In genomic region chr16:84730406-84731106, GRCh38 we compare ENCODE assay signal across 9 cellular contexts. TPM values are rescaled to one million over a fixed set of nuclear protein-coding genes. Genes with fewer than 3 reads are reported as not detected.
DNase-seq lines count a peak whose midpoint lies in the region; ATAC-seq and TF ChIP-seq lines count a peak whose summit lies in the region.
"Had no signal": no experiment of that assay in that cellular context is flagged by ENCODE, and none has a peak within 500 bp of the region (broad histone marks: within the 10 kb centered on the region; RNA-seq: fewer than 3 reads in every experiment).

No MANE protein-coding gene starts in this region.

- H3K27ac ChIP-seq in A673 (ENCODE audit: low read depth, low read length, poor library complexity, severe bottlenecking) (peak overlapping the region; percentile 74), RWPE1 (peak overlapping the region; percentile 92), suprapubic skin (peak overlapping the region; percentile 68)
- H3K27ac ChIP-seq: ovary had no signal

- DNase-seq in A673 (ENCODE audit: low spot score) (peak; percentile 88), GDM1 (lab: John Stamatoyannopoulos, UW) (peak; percentile 8), RWPE1 (ENCODE audit: low spot score) (peak; percentile 80), cerebellar cortex (ENCODE audit: low spot score) (peak; percentile 57), left colon (peak; percentile 61 to 71), suprapubic skin (ENCODE audit: low spot score in 2 of 2) (no peak), NCI-H524 (lab: John Stamatoyannopoulos, UW) (no peak)

- POLR2A ChIA-PET in A673 (lab: Charles Lee; ENCODE audit: low non-redundant PET) (interaction anchor here (0.6 kb wide), 1 partner anchor 207 kb away, joined by 3 read pairs; no protein-coding TSS in a partner anchor), RWPE1 (lab: Yijun Ruan, JAX; ENCODE audit: low non-redundant PET) (no interaction called here)

- TF ChIP-seq CTCF in A673 (conservative IDR thresholded peaks at IDR 0.05; ENCODE audit: low read depth, low read length) (no peak), RWPE1 (conservative IDR thresholded peaks at IDR 0.05; ENCODE audit: low read depth) (no peak), suprapubic skin (IDR thresholded peaks at IDR 0.05) (no peak)

- no peaks in the 10 kb centered on the region for H3K9me3 ChIP-seq in A673 (ENCODE audit: low read depth, low read length, poor library complexity, severe bottlenecking)
- no peaks in the 10 kb centered on the region for H3K9me3 ChIP-seq in suprapubic skin
- H3K9me3 ChIP-seq: ovary had no signal

- BruUV-seq in A673 (replicated peaks; lab: Mats Ljungman, UMichigan) = no TSS peak

- ATAC-seq in HG03342 (IDR thresholded peaks at IDR 0.05; ENCODE audit: unreplicated experiment) (peak; percentile 53), left colon (peak; percentile 65)

- CTCF ChIA-PET in A673 (lab: Charles Lee) (interaction anchor here (0.7 kb wide), 2 partner anchors 12 to 125 kb away, joined by 4 to 16 read pairs; no protein-coding TSS in a partner anchor), RWPE1 (lab: Yijun Ruan, JAX) (interaction anchor here (0.6 kb wide), 1 partner anchor 78 kb away, joined by 3 read pairs; no protein-coding TSS in a partner anchor)

- H3K36me3 ChIP-seq in A673 (ENCODE audit: insufficient read depth, low read length, poor library complexity, severe bottlenecking) = no peaks in the 10 kb centered on the region
- H3K36me3 ChIP-seq in suprapubic skin = no peaks in the 10 kb centered on the region
- H3K36me3 ChIP-seq: ovary had no signal

- WGBS in suprapubic skin = 29% methylated on average over 9 of the region's 9 CpGs

- no peak for TF ChIP-seq POLR2A in suprapubic skin (IDR thresholded peaks at IDR 0.05)

- peak overlapping the region; percentile 33 for H3K4me3 ChIP-seq in A673 (ENCODE audit: low read depth, low read length, poor library complexity, severe bottlenecking)
- H3K4me3 ChIP-seq in suprapubic skin = no peak overlapping the region
- H3K4me3 ChIP-seq: ovary had no signal

- no peak for TF ChIP-seq EP300 in suprapubic skin (IDR thresholded peaks at IDR 0.05)

- intact Hi-C loops in A673 (cut with micrococcal nuclease; ENCODE audit: unreplicated experiment) (no loop called here), left colon (cut with DNase I, micrococcal nuclease) (no loop called here)

- peaks cover 89% of the 10 kb centered on the region for H3K4me1 ChIP-seq in A673 (ENCODE audit: insufficient read depth, low read length, poor library complexity, severe bottlenecking)
- H3K4me1 ChIP-seq in suprapubic skin = peaks cover 70% of the 10 kb centered on the region

- H3K27me3 ChIP-seq in A673 (replicated peaks; ENCODE audit: insufficient read depth, low read depth, low read length, poor library complexity) = no peaks in the 10 kb centered on the region
- H3K27me3 ChIP-seq in suprapubic skin = no peaks in the 10 kb centered on the region
- H3K27me3 ChIP-seq: ovary had no signal

RNA-seq across cellular contexts. Expression of gene USP10, which starts 30.8 kb away (rescaled TPM):
- total RNA-seq in A673 (2021) (165 and 171 TPM in 2 replicates), left colon (10 to 100 TPM; 65.3 to 77.3 TPM), suprapubic skin (10 to 100 TPM; 58.5 to 92.2 (median 69.8) TPM)

Comparison
In these comparisons a context has a peak if more than half of its experiments do, and no peak if none do; other contexts are left out.
1. DNase-seq: peak in A673 (single experiment), GDM1 (single experiment), RWPE1 (single experiment), cerebellar cortex (single experiment) and left colon (2 of 2); none in suprapubic skin (0 of 2) and NCI-H524 (0 of 2).
2. Peak in every context shown above with its lines, with median percentiles within 50 percentile points of each other: H3K27ac ChIP-seq.